Comparison of ENCODE assay signal across 10 cellular contexts in genomic region chr19:49924004-49924880, GRCh38. TPM values are rescaled to one million over a fixed set of nuclear protein-coding genes. Genes with fewer than 3 reads are reported as not detected.
DNase-seq lines count a peak whose midpoint lies in the region; ATAC-seq and TF ChIP-seq lines count a peak whose summit lies in the region.
"Had no signal": no experiment of that assay in that cellular context is flagged by ENCODE, and none has a peak within 500 bp of the region (broad histone marks: within the 10 kb centered on the region; RNA-seq: fewer than 3 reads in every experiment).

No MANE protein-coding gene starts in this region.

- peaks cover 62% of the 10 kb centered on the region for H3K4me1 Mint-ChIP-seq in activated CD8-positive, alpha-beta memory T cell treated with anti-CD3 and anti-CD28 coated beads, Interleukin-2, amount 10 ng/mL, durations not matched to agents 7 days and 5 days
- H3K4me1 Mint-ChIP-seq in brain = peaks cover 77% of the 10 kb centered on the region

- no peaks in the 10 kb centered on the region for H3K9me3 Mint-ChIP-seq in activated CD8-positive, alpha-beta memory T cell treated with anti-CD3 and anti-CD28 coated beads, Interleukin-2, amount 10 ng/mL, durations not matched to agents 7 days and 5 days (ENCODE audit: low read depth)
- H3K9me3 Mint-ChIP-seq in brain = peaks cover 0 to 5% (median 2%) of the 10 kb centered on the region in 5 experiments

- no peaks in the 10 kb centered on the region for H3K27me3 Mint-ChIP-seq in activated CD8-positive, alpha-beta memory T cell treated with anti-CD3 and anti-CD28 coated beads, Interleukin-2, amount 10 ng/mL, durations not matched to agents 7 days and 5 days
- no peaks in the 10 kb centered on the region for H3K27me3 Mint-ChIP-seq in brain

- peak overlapping the region; percentile 65 for H3K27ac Mint-ChIP-seq in activated CD8-positive, alpha-beta memory T cell treated with anti-CD3 and anti-CD28 coated beads, Interleukin-2, amount 10 ng/mL, durations not matched to agents 7 days and 5 days
- H3K27ac Mint-ChIP-seq in brain = peak overlapping the region; percentile 70 to 97 (median 81)

- H3K36me3 ChIP-seq in gastrocnemius medialis = peaks cover 0 to 21% of the 10 kb centered on the region in 2 donors

- no peak for ATAC-seq in activated CD8-positive, alpha-beta memory T cell treated with anti-CD3 and anti-CD28 coated beads, Interleukin-2, amount 10 ng/mL, durations not matched to agents 7 days and 5 days
- ATAC-seq in gastrocnemius medialis = no peak
- ATAC-seq in HG02973 (IDR thresholded peaks at IDR 0.05; ENCODE audit: unreplicated experiment) = no peak
- no peak for ATAC-seq in GM19035 (IDR thresholded peaks at IDR 0.05; ENCODE audit: unreplicated experiment)

- CTCF ChIA-PET in activated CD8-positive, alpha-beta memory T cell treated with anti-CD3 and anti-CD28 coated beads, Interleukin-2, amount 10 ng/mL, durations not matched to agents 7 days and 5 days (lab: Charles Lee) = no interaction called here

- H3K4me3 Mint-ChIP-seq in activated CD8-positive, alpha-beta memory T cell treated with anti-CD3 and anti-CD28 coated beads, Interleukin-2, amount 10 ng/mL, durations not matched to agents 7 days and 5 days = no peak overlapping the region
- H3K4me3 Mint-ChIP-seq in brain = peak overlapping the region; percentile 46 to 81 (median 72)

- peaks cover 52% of the 10 kb centered on the region for H3K36me3 Mint-ChIP-seq in activated CD8-positive, alpha-beta memory T cell treated with anti-CD3 and anti-CD28 coated beads, Interleukin-2, amount 10 ng/mL, durations not matched to agents 7 days and 5 days
- H3K36me3 Mint-ChIP-seq in brain = peaks cover 73% of the 10 kb centered on the region

- TF ChIP-seq POLR2A in gastrocnemius medialis (IDR thresholded peaks at IDR 0.05) = no peak

- H3K27me3 ChIP-seq in gastrocnemius medialis = no peaks in the 10 kb centered on the region
- H3K27me3 ChIP-seq: stomach had no signal

- TF ChIP-seq CTCF in brain (conservative IDR thresholded peaks at IDR 0.05) = no peak
- no peak for TF ChIP-seq CTCF in gastrocnemius medialis (IDR thresholded peaks at IDR 0.05 in 4 of 5, conservative IDR thresholded peaks at IDR 0.05 in 1 of 5)

- in situ Hi-C loops in gastrocnemius medialis (cut with MboI; ENCODE audit: low sequenced_read_pairs in 4 of 4) = no loop called here

- peaks cover 24 to 31% of the 10 kb centered on the region in 2 donors for H3K4me1 ChIP-seq in gastrocnemius medialis

- H3K27ac ChIP-seq in gastrocnemius medialis = peak overlapping the region in 1 of 4 donors; percentile 31

- intact Hi-C loops in gastrocnemius medialis (cut with DNase I; ENCODE audit: low total_unique reads) = no loop called here

- no peaks in the 10 kb centered on the region for H3K9me3 ChIP-seq in gastrocnemius medialis
- H3K9me3 ChIP-seq: stomach had no signal

- no peak overlapping the region for H3K4me3 ChIP-seq in gastrocnemius medialis
- H3K4me3 ChIP-seq: stomach had no signal

- no peak for DNase-seq in activated CD8-positive, alpha-beta memory T cell treated with anti-CD3 and anti-CD28 coated beads, Interleukin-2, amount 10 ng/mL, durations not matched to agents 7 days and 5 days
- no peak for DNase-seq in activated CD8-positive, alpha-beta memory T cell treated with anti-CD3 and anti-CD28 coated beads, Interleukin-2, amount 50 U/mL, for 48 hours
- DNase-seq in NCI-H2171 (lab: John Stamatoyannopoulos, UW) (peak; percentile 84), gastrocnemius medialis (peak; percentile 16 to 52), activated gamma-delta T cell (lab: John Stamatoyannopoulos, UW) (no peak)
- DNase-seq: MM.1S, stomach had no signal

RNA-seq across cellular contexts. Expression of gene ATF5, which starts 4.8 kb away (rescaled TPM):
- 10 to 100 TPM in 1 of 2 experiments, 1 to 10 TPM in 1; 8.4 to 13.7 TPM for total RNA-seq in activated CD8-positive, alpha-beta memory T cell treated with anti-CD3 and anti-CD28 coated beads, Interleukin-2, amount 10 ng/mL, durations not matched to agents 7 days and 5 days
- 409 TPM for polyA plus RNA-seq in brain (ENCODE audit: insufficient read depth, low read depth, low replicate concordance)
- total RNA-seq in gastrocnemius medialis = 10 to 100 TPM in 1 of 4 donors, 1 to 10 TPM in 3; 6.4 to 10.8 (median 9.0) TPM

RNA-seq across cellular contexts. Expression of gene NUP62, which starts 5.1 kb away (rescaled TPM):
- 100 to 1,000 TPM; 128 to 192 TPM for total RNA-seq in activated CD8-positive, alpha-beta memory T cell treated with anti-CD3 and anti-CD28 coated beads, Interleukin-2, amount 10 ng/mL, durations not matched to agents 7 days and 5 days
- 95.1 TPM for polyA plus RNA-seq in brain (ENCODE audit: insufficient read depth, low read depth, low replicate concordance)
- total RNA-seq in gastrocnemius medialis = 10 to 100 TPM; 32.8 to 38.0 (median 36.3) TPM

RNA-seq across cellular contexts. Expression of gene IL4I1, which starts 27.6 kb away (rescaled TPM):
- 10 to 100 TPM in 1 of 2 experiments, 1 to 10 TPM in 1; 1.7 to 12.3 TPM for total RNA-seq in activated CD8-positive, alpha-beta memory T cell treated with anti-CD3 and anti-CD28 coated beads, Interleukin-2, amount 10 ng/mL, durations not matched to agents 7 days and 5 days
- polyA plus RNA-seq in brain (ENCODE audit: insufficient read depth, low read depth, low replicate concordance) = not detected
- total RNA-seq in gastrocnemius medialis = 1 to 10 TPM in 1 of 4 donors, under 1 TPM in 1, not detected in 2; 0.15 to 1.1 TPM

RNA-seq across cellular contexts. Expression of gene SIGLEC11, which starts 36.7 kb away (rescaled TPM):
- not detected for total RNA-seq in activated CD8-positive, alpha-beta memory T cell treated with anti-CD3 and anti-CD28 coated beads, Interleukin-2, amount 10 ng/mL, durations not matched to agents 7 days and 5 days
- polyA plus RNA-seq in brain (ENCODE audit: insufficient read depth, low read depth, low replicate concordance) = 0.12 TPM
- under 1 TPM in 3 of 4 donors, not detected in 1; 0.15 to 0.42 (median 0.25) TPM for total RNA-seq in gastrocnemius medialis

RNA-seq across cellular contexts. Expression of gene TBC1D17, which starts 46.7 kb away (rescaled TPM):
- 10 to 100 TPM; 26.2 to 39.3 TPM for total RNA-seq in activated CD8-positive, alpha-beta memory T cell treated with anti-CD3 and anti-CD28 coated beads, Interleukin-2, amount 10 ng/mL, durations not matched to agents 7 days and 5 days
- 77.4 TPM for polyA plus RNA-seq in brain (ENCODE audit: insufficient read depth, low read depth, low replicate concordance)
- 10 to 100 TPM; 48.7 to 84.3 (median 66.4) TPM for total RNA-seq in gastrocnemius medialis

Comparison
In these comparisons a context has a peak if more than half of its experiments do, and no peak if none do; other contexts are left out.
1. DNase-seq: peak in NCI-H2171 (single experiment) and gastrocnemius medialis (2 of 2); none in activated CD8-positive, alpha-beta memory T cell treated with anti-CD3 and anti-CD28 coated beads, Interleukin-2, amount 10 ng/mL, durations not matched to agents 7 days and 5 days (single experiment), activated CD8-positive, alpha-beta memory T cell treated with anti-CD3 and anti-CD28 coated beads, Interleukin-2, amount 50 U/mL, for 48 hours (single experiment) and activated gamma-delta T cell (single experiment).